Comparison of ENCODE assay signal across 23 cellular contexts in genomic region chr1:217506878-217507277, GRCh38.
DNase-seq lines count a peak whose midpoint lies in the region; FAIRE-seq and TF ChIP-seq lines count a peak whose summit lies in the region.
"Had no signal": no experiment of that assay in that cellular context is flagged by ENCODE, and none has a peak within 500 bp of the region (broad histone marks: within the 10 kb centered on the region; RNA-seq: fewer than 3 reads in every experiment).

No MANE protein-coding gene starts in this region.

- H3K9me2 ChIP-seq in hepatocyte (replicated peaks; ENCODE audit: insufficient read depth) = no peaks in the 10 kb centered on the region

- H4K20me1 ChIP-seq in hepatocyte (ENCODE audit: insufficient read depth, poor library complexity, severe bottlenecking) = no peaks in the 10 kb centered on the region

- H3K27ac Mint-ChIP-seq in endothelial cell (ENCODE audit: unreplicated experiment) = no peak overlapping the region
- H3K27ac Mint-ChIP-seq: activated CD4-positive, alpha-beta memory T cell treated with anti-CD3 and anti-CD28 coated beads for 36 hours; activated naive CD4-positive, alpha-beta T cell treated with anti-CD3 and anti-CD28 coated beads, Interleukin-2, amount 10 ng/mL, durations not matched to agents 7 days and 5 days; memory B cell; WTC11 had no signal

- 96% methylated on average over 2 of the region's 2 CpGs for WGBS in hepatocyte (ENCODE audit: low lambda C conversion rate, missing lambda C conversion rate)

- no peaks in the 10 kb centered on the region for H3K27me3 Mint-ChIP-seq in endothelial cell (ENCODE audit: unreplicated experiment)
- H3K27me3 Mint-ChIP-seq: activated CD4-positive, alpha-beta memory T cell treated with anti-CD3 and anti-CD28 coated beads for 36 hours; activated naive CD4-positive, alpha-beta T cell treated with anti-CD3 and anti-CD28 coated beads, Interleukin-2, amount 10 ng/mL, durations not matched to agents 7 days and 5 days; memory B cell; naive B cell had no signal

- no peak overlapping the region for H3K27ac ChIP-seq in hepatocyte
- H3K27ac ChIP-seq: tibial nerve had no signal

- no peak overlapping the region for H3K4me2 ChIP-seq in hepatocyte

- no peaks in the 10 kb centered on the region for H3K27me3 ChIP-seq in hepatocyte
- H3K27me3 ChIP-seq: tibial nerve had no signal

- H3K9me3 ChIP-seq in hepatocyte (ENCODE audit: low read depth) = no peaks in the 10 kb centered on the region
- H3K9me3 ChIP-seq: tibial nerve had no signal

- H3K4me1 ChIP-seq in hepatocyte (ENCODE audit: insufficient read depth) = no peaks in the 10 kb centered on the region
- H3K4me1 ChIP-seq: tibial nerve had no signal

- H3K36me3 ChIP-seq in hepatocyte (replicated peaks; ENCODE audit: insufficient read depth, low read depth) = no peaks in the 10 kb centered on the region

- DNase-seq in H54 (ENCODE audit: insufficient read length, low spot score) (no peak), M059J (ENCODE audit: low read depth) (peak; percentile 22), kidney tubule cell (ENCODE audit: low spot score) (peak; percentile 45), hepatocyte (ENCODE audit: low spot score) (no peak), endothelial cell (ENCODE audit: low spot score) (no peak), NCI-H2029 (lab: John Stamatoyannopoulos, UW) (no peak)
- DNase-seq: activated CD4-positive, alpha-beta memory T cell treated with anti-CD3 and anti-CD28 coated beads for 36 hours; activated naive CD4-positive, alpha-beta T cell treated with anti-CD3 and anti-CD28 coated beads, Interleukin-2, amount 10 ng/mL, durations not matched to agents 7 days and 5 days; activated T-cell treated with anti-CD3 and anti-CD28 coated beads, Interleukin-2, amount 50 U/mL, for 1 hour; cortex of kidney; hypothalamus; Kasumi-1; kidney; naive B cell; NCI-H524; right cardiac atrium; stimulated activated naive CD4-positive, alpha-beta T cell had no signal

- no peak for TF ChIP-seq POLR2A in H54 (IDR thresholded peaks at IDR 0.05; ENCODE audit: low read depth, low read length)

- H3K36me3 Mint-ChIP-seq in endothelial cell (ENCODE audit: low read depth, unreplicated experiment) = no peaks in the 10 kb centered on the region
- H3K36me3 Mint-ChIP-seq: WTC11 had no signal

- H3K9me3 Mint-ChIP-seq in endothelial cell (ENCODE audit: unreplicated experiment) = no peaks in the 10 kb centered on the region
- H3K9me3 Mint-ChIP-seq: activated CD4-positive, alpha-beta memory T cell treated with anti-CD3 and anti-CD28 coated beads for 36 hours; activated naive CD4-positive, alpha-beta T cell treated with anti-CD3 and anti-CD28 coated beads, Interleukin-2, amount 10 ng/mL, durations not matched to agents 7 days and 5 days; memory B cell; naive B cell; WTC11 had no signal

- peak; percentile 70 for FAIRE-seq in H54 (lab: Jason Lieb, UNC)
- FAIRE-seq in TTC549 (lab: Jason Lieb, UNC) = peak; percentile 5
- FAIRE-seq: endometrium, HTR-8/SVneo, kidney had no signal

- H3K4me1 Mint-ChIP-seq in endothelial cell (ENCODE audit: unreplicated experiment) = no peaks in the 10 kb centered on the region
- H3K4me1 Mint-ChIP-seq: activated naive CD4-positive, alpha-beta T cell treated with anti-CD3 and anti-CD28 coated beads, Interleukin-2, amount 10 ng/mL, durations not matched to agents 7 days and 5 days; memory B cell; naive B cell had no signal

- H3K4me3 ChIP-seq in hepatocyte = no peak overlapping the region
- H3K4me3 ChIP-seq: tibial nerve had no signal

- H2AFZ ChIP-seq in hepatocyte = no peak overlapping the region

- no peak overlapping the region for H3K4me3 Mint-ChIP-seq in endothelial cell (ENCODE audit: unreplicated experiment)
- H3K4me3 Mint-ChIP-seq: activated CD4-positive, alpha-beta memory T cell treated with anti-CD3 and anti-CD28 coated beads for 36 hours; activated naive CD4-positive, alpha-beta T cell treated with anti-CD3 and anti-CD28 coated beads, Interleukin-2, amount 10 ng/mL, durations not matched to agents 7 days and 5 days; memory B cell; naive B cell; WTC11 had no signal

- no peaks in the 10 kb centered on the region for H3K79me2 ChIP-seq in hepatocyte

- TF ChIP-seq CTCF in hepatocyte (IDR thresholded peaks at IDR 0.05; ENCODE audit: poor library complexity) (no peak), endothelial cell (IDR thresholded peaks at IDR 0.05; ENCODE audit: unreplicated experiment) (no peak)

Comparison
In these comparisons a context has a peak if more than half of its experiments do, and no peak if none do; other contexts are left out.
1. DNase-seq: peak in M059J (single experiment) and kidney tubule cell (single experiment); none in H54 (single experiment), hepatocyte (single experiment), endothelial cell (single experiment) and NCI-H2029 (single experiment).